Comparison of ENCODE assay signal across 1 cellular context in the genomic region with DNA sequence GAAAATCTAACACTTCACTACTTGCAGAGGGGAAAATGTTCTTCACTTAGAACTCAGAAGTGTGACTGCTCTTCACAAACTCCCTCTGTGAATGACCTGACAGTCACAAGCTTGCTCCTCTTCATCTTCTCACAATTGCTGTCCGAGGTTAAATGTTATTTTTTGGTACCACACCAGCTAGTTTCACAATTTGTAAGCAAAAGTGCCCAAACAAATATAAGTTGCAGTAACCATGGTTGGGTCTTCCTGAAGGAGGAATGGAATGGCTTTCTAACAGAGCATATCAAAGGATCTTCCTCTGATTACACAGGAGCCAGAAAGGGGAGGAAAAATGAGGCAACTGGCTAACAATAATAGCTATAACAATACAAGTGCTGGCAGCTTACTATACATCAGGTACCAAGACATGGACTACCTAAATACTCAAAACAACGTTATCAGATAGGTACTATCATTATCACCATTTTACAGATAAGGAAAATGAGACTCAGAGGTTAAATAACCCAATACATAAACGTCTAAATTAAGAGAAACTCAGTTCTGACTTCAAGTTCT.
TF ChIP-seq lines count a peak whose summit lies in the region.

No MANE protein-coding gene starts in this region.

TF ChIP-seq in endothelial cell of umbilical vein, 7 proteins besides CTCF, POLR2A, EP300 and RAD21 (continued from another document):
- no peak for TF ChIP-seq MYC (IDR thresholded peaks at IDR 0.05; ENCODE audit: low read depth, low read length)
- TF ChIP-seq GATA2 (IDR thresholded peaks at IDR 0.05; ENCODE audit: insufficient read depth, insufficient read length, low read depth, low read length) = no peak
- TF ChIP-seq, protein P1, sequence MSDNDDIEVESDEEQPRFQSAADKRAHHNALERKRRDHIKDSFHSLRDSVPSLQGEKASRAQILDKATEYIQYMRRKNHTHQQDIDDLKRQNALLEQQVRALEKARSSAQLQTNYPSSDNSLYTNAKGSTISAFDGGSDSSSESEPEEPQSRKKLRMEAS (IDR thresholded peaks at IDR 0.05; ENCODE audit: insufficient read depth, insufficient read length) = no peak
- no peak for TF ChIP-seq FOS (IDR thresholded peaks at IDR 0.05; ENCODE audit: borderline replicate concordance, insufficient read depth, low read length)
- TF ChIP-seq POLR2AphosphoS5 (IDR thresholded peaks at IDR 0.05; ENCODE audit: insufficient read depth, low read depth, low read length) = no peak
- TF ChIP-seq EZH2 (IDR thresholded peaks at IDR 0.05; ENCODE audit: borderline replicate concordance, low read depth, low read length, severe bottlenecking) = no peak
